Comparison of ENCODE assay signal across 12 cellular contexts in the genomic region with DNA sequence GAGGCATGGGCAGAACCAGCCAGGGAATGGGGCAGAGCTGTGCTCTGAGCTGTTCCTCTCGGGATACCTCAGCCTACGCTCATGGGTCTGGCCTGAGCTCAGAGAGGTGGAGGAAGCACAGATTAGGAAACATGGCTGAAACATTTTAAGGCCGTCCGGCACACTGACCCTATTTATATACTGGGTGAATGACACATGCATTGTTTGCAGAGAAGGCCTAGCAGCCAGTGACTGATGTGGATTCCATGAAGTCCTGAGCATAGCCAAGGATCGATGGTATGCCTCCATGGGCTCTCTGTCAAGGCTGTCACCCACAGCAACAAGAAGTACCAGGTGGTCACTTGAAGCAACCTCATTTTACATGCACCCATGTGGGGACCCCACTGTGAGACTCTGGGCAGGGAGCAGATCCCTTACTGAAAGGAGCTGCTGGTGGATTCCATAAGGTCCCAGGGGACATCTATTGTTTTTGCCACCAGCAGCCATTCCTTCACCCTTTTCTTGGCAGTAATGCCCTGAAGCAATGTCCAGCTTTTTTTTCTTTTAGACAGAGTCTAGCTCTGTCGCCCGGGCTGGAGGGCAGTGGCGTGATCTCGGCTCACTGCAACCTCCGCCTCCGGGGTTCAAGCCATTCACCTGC. TPM values are rescaled to one million over a fixed set of nuclear protein-coding genes. Genes with fewer than 3 reads are reported as not detected.
DNase-seq lines count a peak whose midpoint lies in the region; ATAC-seq and TF ChIP-seq lines count a peak whose summit lies in the region.
"Had no signal": no experiment of that assay in that cellular context is flagged by ENCODE, and none has a peak within 500 bp of the region (broad histone marks: within the 10 kb centered on the region; RNA-seq: fewer than 3 reads in every experiment).

No MANE protein-coding gene starts in this region.

- TF ChIP-seq CTCF in heart right ventricle (IDR thresholded peaks at IDR 0.05) (no peak), SU-DHL-6 (IDR thresholded peaks at IDR 0.05; ENCODE audit: insufficient read depth, low read length, poor library complexity, severe bottlenecking) (no peak), tibial artery (IDR thresholded peaks at IDR 0.05) (no peak), GM13976 (IDR thresholded peaks at IDR 0.05; ENCODE audit: borderline replicate concordance, control extremely low read depth, extremely low read depth, insufficient read depth, missing control alignments) (no peak)

- WGBS in heart right ventricle, 2 donors = 58 to 61% methylated on average over 11 of the region's 11 CpGs
- 66% methylated on average over 11 of the region's 11 CpGs for WGBS in right cardiac atrium

- peaks cover 11% of the 10 kb centered on the region for H3K79me2 ChIP-seq in SU-DHL-6 (ENCODE audit: insufficient read depth, low read length)

- H3K27me3 ChIP-seq in heart right ventricle (no peaks in the 10 kb centered on the region), right cardiac atrium (ENCODE audit: control insufficient read depth, insufficient read depth) (no peaks in the 10 kb centered on the region), SU-DHL-6 (ENCODE audit: low read length) (no peaks in the 10 kb centered on the region), tibial artery (no peaks in the 10 kb centered on the region)

- no peak overlapping the region for H2AFZ ChIP-seq in SU-DHL-6 (ENCODE audit: low read depth, low read length, severe bottlenecking)

- in situ Hi-C loops in GM13976 (cut with MboI; ENCODE audit: low sequenced_read_pairs, unreplicated experiment) = no loop called here

- 0 out of 2 replicates have a peak overlapping the region, but pooled peaks have one; percentile 4 for H3K9ac ChIP-seq in SU-DHL-6 (ENCODE audit: low read length)

- peak in 7 of 8 donors; percentile 1 to 54 (median 13) for ATAC-seq in heart right ventricle
- ATAC-seq in right cardiac atrium = no peak
- peak; percentile 12 for ATAC-seq in left ventricle myocardium superior

- H3K4me1 ChIP-seq in heart right ventricle (peaks cover 17 to 53% (median 41%) of the 10 kb centered on the region in 9 donors), right cardiac atrium (ENCODE audit: control insufficient read depth, insufficient read depth, low read length) (peaks cover 7% of the 10 kb centered on the region), tibial artery (peaks cover 0 to 48% (median 30%) of the 10 kb centered on the region in 4 donors)

- no peak overlapping the region for H3K27ac Mint-ChIP-seq in immature natural killer cell

- H4K20me1 ChIP-seq in SU-DHL-6 (ENCODE audit: low read depth, low read length) = peaks cover 5% of the 10 kb centered on the region; the same call in 1 of the 2 replicates

- H3F3A ChIP-seq in SU-DHL-6 (ENCODE audit: insufficient read depth) = peaks cover 39% of the 10 kb centered on the region

- peaks cover 0 to 2% (median 0%) of the 10 kb centered on the region in 6 donors for H3K9me3 Mint-ChIP-seq in immature natural killer cell

- H3K4me3 Mint-ChIP-seq in immature natural killer cell = no peak overlapping the region

- H3K4me1 Mint-ChIP-seq in immature natural killer cell = peaks cover 29 to 35% of the 10 kb centered on the region in 2 donors

- intact Hi-C loops in heart right ventricle (cut with DNase I) (loop anchor here in 4 of 10 donors (5.0 to 10.0 kb wide), 4 partner anchors 99 to 202 kb away; no protein-coding TSS in a partner anchor), right cardiac atrium (cut with DNase I) (no loop called here), left ventricle myocardium superior (cut with micrococcal nuclease) (loop anchor here (5.0 kb wide), 1 partner anchor 39 kb away; no protein-coding TSS in a partner anchor), tibial artery (cut with DNase I; ENCODE audit: low total_unique reads) (no loop called here)

- H3K27ac ChIP-seq in heart right ventricle = peak overlapping the region in 8 of 10 donors; percentile 9 to 73 (median 56)
- H3K27ac ChIP-seq in right cardiac atrium (ENCODE audit: low read length) = no peak overlapping the region
- peak overlapping the region; percentile 47 for H3K27ac ChIP-seq in SU-DHL-6 (ENCODE audit: low read depth, low read length)
- H3K27ac ChIP-seq in tibial artery = peak overlapping the region; percentile 61 to 79
- H3K27ac ChIP-seq: C4-2B, VCaP had no signal

- DNase-seq in heart right ventricle (no peak), right cardiac atrium (no peak), left ventricle myocardium superior (peak; percentile 2), tibial artery (peak in 1 of 2 donors; percentile 69), GM13976 (ENCODE audit: low spot score) (no peak), immature natural killer cell (no peak), Kasumi-1 (lab: John Stamatoyannopoulos, UW) (no peak)
- DNase-seq: hippocampal formation, NCI-H1930 had no signal

- H3K9me3 ChIP-seq in heart right ventricle (no peaks in the 10 kb centered on the region), right cardiac atrium (ENCODE audit: control insufficient read depth, low read length) (no peaks in the 10 kb centered on the region), SU-DHL-6 (ENCODE audit: insufficient read depth, low read length) (no peaks in the 10 kb centered on the region), tibial artery (no peaks in the 10 kb centered on the region)

- no peaks in the 10 kb centered on the region for H3K9me2 ChIP-seq in SU-DHL-6 (replicated peaks; ENCODE audit: insufficient read depth, low read length)

- H3K27me3 Mint-ChIP-seq in immature natural killer cell (ENCODE audit: low read depth in 3 of 3) = peaks cover 22 to 32% (median 27%) of the 10 kb centered on the region in 3 donors

- peak overlapping the region; percentile 18 for H3K4me2 ChIP-seq in SU-DHL-6 (ENCODE audit: low read depth, low read length, poor library complexity, severe bottlenecking)

- peaks cover 0 to 27% (median 12%) of the 10 kb centered on the region in 9 donors for H3K36me3 ChIP-seq in heart right ventricle
- peaks cover 13% of the 10 kb centered on the region for H3K36me3 ChIP-seq in SU-DHL-6 (ENCODE audit: low read length)
- H3K36me3 ChIP-seq in tibial artery = peaks cover 11 to 20% (median 13%) of the 10 kb centered on the region in 3 donors

- peaks cover 2 to 14% (median 11%) of the 10 kb centered on the region in 3 donors for H3K36me3 Mint-ChIP-seq in immature natural killer cell

- no peak overlapping the region for H3K4me3 ChIP-seq in heart right ventricle
- no peak overlapping the region for H3K4me3 ChIP-seq in right cardiac atrium (ENCODE audit: low read length)
- H3K4me3 ChIP-seq in SU-DHL-6 (ENCODE audit: insufficient read depth, low read length, poor library complexity, severe bottlenecking) = no peak overlapping the region
- H3K4me3 ChIP-seq in tibial artery = no peak overlapping the region

RNA-seq across cellular contexts. Expression of a gene that starts 8.4 kb away (rescaled TPM):
- total RNA-seq in heart right ventricle (100 to 1,000 TPM; 133 to 348 (median 164) TPM), right cardiac atrium (100 to 1,000 TPM; 231 to 324 (median 314) TPM), left ventricle myocardium superior (207 TPM)
- polyA plus RNA-seq in heart right ventricle (100 to 1,000 TPM; 567 to 626 TPM), right cardiac atrium (480 TPM), immature natural killer cell (1,000 to 10,000 TPM in 2 of 3 donors, 100 to 1,000 TPM in 1; 953 to 2,361 (median 1,987) TPM)

Comparison
In these comparisons a context has a peak if more than half of its experiments do, and no peak if none do; other contexts are left out.
1. ATAC-seq: peak in heart right ventricle (7 of 8) and left ventricle myocardium superior (single experiment); none in right cardiac atrium (0 of 2).